11 cellular contexts compared by ENCODE assay signal in the genomic region with DNA sequence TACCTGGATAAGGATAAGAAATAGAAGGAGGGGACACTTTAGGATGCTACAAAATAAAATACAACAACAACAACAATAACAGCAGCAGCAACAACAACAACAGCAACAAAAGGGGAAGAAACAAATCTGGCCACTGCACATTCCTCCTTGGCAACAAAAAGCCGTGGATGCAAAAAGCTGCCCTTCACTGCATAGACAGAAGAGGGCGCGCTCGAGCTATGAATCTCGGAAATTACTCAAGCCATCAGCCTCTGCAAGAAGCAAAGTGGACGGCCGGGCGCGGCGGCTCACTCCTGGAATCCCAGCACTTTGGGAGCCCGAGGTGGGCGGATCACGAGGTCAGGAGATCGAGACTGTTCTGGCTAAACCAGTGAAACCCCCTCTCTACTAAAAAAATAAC. TPM values are rescaled to one million over a fixed set of nuclear protein-coding genes. Genes with fewer than 3 reads are reported as not detected.
DNase-seq lines count a peak whose midpoint lies in the region; ATAC-seq, FAIRE-seq and TF ChIP-seq lines count a peak whose summit lies in the region.
"Not testable (repeated sequence)": the region's sequence is repeated elsewhere in the genome, so short reads cannot be mapped to it uniquely, and the experiment has no call there.
"Had no signal": no experiment of that assay in that cellular context is flagged by ENCODE, and none has a peak within 500 bp of the region (broad histone marks: within the 10 kb centered on the region; RNA-seq: fewer than 3 reads in every experiment).

No MANE protein-coding gene starts in this region.

- H3K27me3 Mint-ChIP-seq in GM23338 (ENCODE audit: insufficient read depth, low read depth, poor library complexity); activated T-cell treated with anti-CD3 and anti-CD28 coated beads, Interleukin-2, amount 50 U/mL, for 24 hours; progenitor cell of endocrine pancreas; type B pancreatic cell: not testable (repeated sequence)

- under 1% methylated on average over 5 of the region's 14 CpGs for WGBS in HepG2 (ENCODE audit: low lambda C conversion rate)

- H3K27ac ChIP-seq in GM23338 (ENCODE audit: low read depth); HepG2 (ENCODE audit: extremely low read length, insufficient read depth, low read length): not testable (repeated sequence)

- not testable (repeated sequence) for H3K9me2 ChIP-seq in GM23338 (ENCODE audit: insufficient read depth)

- H3K9me3 Mint-ChIP-seq in GM23338; activated T-cell treated with anti-CD3 and anti-CD28 coated beads, Interleukin-2, amount 50 U/mL, for 24 hours; progenitor cell of endocrine pancreas (ENCODE audit: low read depth); type B pancreatic cell: not testable (repeated sequence)

- H3K9me3 ChIP-seq in HepG2 (ENCODE audit: low read length): not testable (repeated sequence)

- TF ChIP-seq RAD21 in HepG2 (CRISPR knock-in tag; IDR thresholded peaks at IDR 0.05): not testable (repeated sequence)

- not testable (repeated sequence) for H3K4me1 ChIP-seq in GM23338 (ENCODE audit: insufficient read depth); HepG2 (ENCODE audit: insufficient read depth, low read length)

- H3K36me3 ChIP-seq in GM23338 (ENCODE audit: insufficient read depth); HepG2 (replicated peaks in 1 of 2; ENCODE audit: control insufficient read depth in 1 of 2, insufficient read depth in 2 of 2, low read length in 2 of 2): not testable (repeated sequence)

- H4K20me1 ChIP-seq in GM23338 (replicated peaks; ENCODE audit: insufficient read depth); HepG2 (ENCODE audit: insufficient read depth, low read length): not testable (repeated sequence)

- H2AFZ ChIP-seq in GM23338; HepG2 (ENCODE audit: low read length): not testable (repeated sequence)

- H3K27ac Mint-ChIP-seq in GM23338; activated T-cell treated with anti-CD3 and anti-CD28 coated beads, Interleukin-2, amount 50 U/mL, for 24 hours; progenitor cell of endocrine pancreas; type B pancreatic cell: not testable (repeated sequence)

- H3K36me3 Mint-ChIP-seq in GM23338 (ENCODE audit: low read depth); activated T-cell treated with anti-CD3 and anti-CD28 coated beads, Interleukin-2, amount 50 U/mL, for 24 hours (ENCODE audit: low read depth); progenitor cell of endocrine pancreas (ENCODE audit: insufficient read depth); type B pancreatic cell: not testable (repeated sequence)

- not testable (repeated sequence) for H3K4me3 ChIP-seq in GM23338; HepG2 (replicated peaks in 1 of 3; ENCODE audit: insufficient read depth in 1 of 3, low read depth in 2 of 3, low read length in 3 of 3)

- H3K4me2 ChIP-seq in GM23338; HepG2 (ENCODE audit: low read depth, low read length): not testable (repeated sequence)

- H3K79me2 ChIP-seq in GM23338 (replicated peaks; ENCODE audit: insufficient read depth); HepG2 (ENCODE audit: insufficient read depth, low read length): not testable (repeated sequence)

- not testable (repeated sequence) for H3K9ac ChIP-seq in HepG2 (ENCODE audit: insufficient read depth, low read depth, low read length)

- intact Hi-C loops in HepG2 (cut with micrococcal nuclease; ENCODE audit: unreplicated experiment): not testable (repeated sequence)

- not testable (repeated sequence) for TF ChIP-seq POLR2A in HepG2 (IDR thresholded peaks at IDR 0.05; ENCODE audit: insufficient read depth in 1 of 2, low read depth in 2 of 2, low read length in 2 of 2)

- H3K4me3 Mint-ChIP-seq in GM23338; activated T-cell treated with anti-CD3 and anti-CD28 coated beads, Interleukin-2, amount 50 U/mL, for 24 hours; progenitor cell of endocrine pancreas (ENCODE audit: low read depth); type B pancreatic cell: not testable (repeated sequence)

- not testable (repeated sequence) for FAIRE-seq in HepG2 (lab: Jason Lieb, UNC)

- not testable (repeated sequence) for H3K4me1 Mint-ChIP-seq in GM23338; activated T-cell treated with anti-CD3 and anti-CD28 coated beads, Interleukin-2, amount 50 U/mL, for 24 hours (ENCODE audit: low read depth); progenitor cell of endocrine pancreas (ENCODE audit: low read depth); type B pancreatic cell (ENCODE audit: unreplicated experiment)

- not testable (repeated sequence) for H3K27me3 ChIP-seq in GM23338 (ENCODE audit: insufficient read depth); HepG2 (ENCODE audit: control insufficient read depth in 1 of 2, insufficient read depth in 2 of 2, low read length in 2 of 2)

- TF ChIP-seq CTCF in GM23338 (conservative IDR thresholded peaks at IDR 0.05; ENCODE audit: low read depth in 2 of 2) (peak; percentile 38 to 46), progenitor cell of endocrine pancreas (IDR thresholded peaks at IDR 0.05; ENCODE audit: unreplicated experiment) (peak; percentile 55), type B pancreatic cell (conservative IDR thresholded peaks at IDR 0.05) (peak; percentile 68)
- TF ChIP-seq CTCF in HepG2 (CRISPR knock-in tag; IDR thresholded peaks at IDR 0.05): not testable (repeated sequence)

- BruUV-seq in HepG2 (replicated peaks; lab: Mats Ljungman, UMichigan): not testable (repeated sequence)

- POLR2A ChIA-PET in HepG2 (lab: Yijun Ruan, JAX): not testable (repeated sequence)

- CTCF ChIA-PET in HepG2 (lab: Yijun Ruan, JAX; ENCODE audit: low intra/inter-chr PET ratio, low total read pairs): not testable (repeated sequence)

- not testable (repeated sequence) for ATAC-seq in GM23338, HepG2

- H3F3A ChIP-seq in GM23338 (replicated peaks; ENCODE audit: low read depth): not testable (repeated sequence)

- not testable (repeated sequence) for TF ChIP-seq EP300 in HepG2 (IDR thresholded peaks at IDR 0.05; ENCODE audit: low read depth in 2 of 2, low read length in 2 of 2); HepG2 (CRISPR knock-in tag; IDR thresholded peaks at IDR 0.05; ENCODE audit: borderline replicate concordance)

- DNase-seq in GM23338 (ENCODE audit: low spot score); HepG2 (ENCODE audit: low spot score): not testable (repeated sequence)
- peak; percentile 68 for DNase-seq in activated CD4-positive, CD25-positive, alpha-beta regulatory T cell treated with anti-CD3 and anti-CD28 coated beads, Interleukin-2, amount 50 U/mL, for 72 hours
- peak; percentile 75 for DNase-seq in activated T-cell treated with anti-CD3 and anti-CD28 coated beads, Interleukin-2, amount 50 U/mL, for 24 hours
- DNase-seq in central memory CD4-positive, alpha-beta T cell: peak; percentile 58
- peak; percentile 92 for DNase-seq in progenitor cell of endocrine pancreas (ENCODE audit: low spot score, unreplicated experiment)
- DNase-seq in stimulated activated CD8-positive, alpha-beta memory T cell treated with anti-CD3 and anti-CD28 coated beads, Interleukin-12 subunit alpha, Interleukin-12 subunit beta, amount 100 ng/mL, for 1 hour (ENCODE audit: low read depth): peak; percentile 50
- peak; percentile 91 for DNase-seq in type B pancreatic cell (ENCODE audit: extremely low spot score, unreplicated experiment)

- in situ Hi-C loops in HepG2 (cut with HindIII; ENCODE audit: extremely low pct_ligation_motif_present, low pct_unique_long_range_greater_than_20kb): not testable (repeated sequence)

RNA-seq across cellular contexts. Expression of a gene that starts 23.2 kb away (rescaled TPM):
- total RNA-seq in GM23338 (2014; rRNA removed; shearing (Covaris generic)): not detected in 2 replicates
- polyA plus RNA-seq in GM23338 (2016; fragmentation: Nextera tagmentation; extraction: Ambion mirVana) (not detected in 2 replicates), HepG2 (2011; rRNA removed) (137 TPM in 2 replicates)
- total RNA-seq in HepG2 (2016; rRNA removed; fragmentation: Illumina TruSeq; extraction: Trizol) (193 and 253 TPM in 2 replicates), progenitor cell of endocrine pancreas (not detected in 2 replicates), type B pancreatic cell (ENCODE audit: low replicate concordance) (4.4 and 9.8 TPM in 2 replicates)
- 21.6 and 21.7 TPM in 2 replicates for total RNA-seq in HepG2 (2016; cell fraction: cytosol; rRNA removed; fragmentation: Illumina TruSeq; extraction: Trizol; ENCODE audit: low read depth)
- total RNA-seq in HepG2 (2016; cell fraction: insoluble cytoplasmic fraction; rRNA removed; fragmentation: Illumina TruSeq; extraction: Trizol): 195 and 269 TPM in 2 replicates
- 48.2 and 49.6 TPM in 2 replicates for total RNA-seq in HepG2 (2016; cell fraction: membrane; rRNA removed; fragmentation: Illumina TruSeq; extraction: Trizol)
- total RNA-seq in HepG2 (2016; cell fraction: nucleus; rRNA removed; fragmentation: Illumina TruSeq; extraction: Trizol): 55.5 and 64.8 TPM in 2 replicates
- polyA plus RNA-seq in HepG2 (2011; cell fraction: cytosol; rRNA removed): 83.4 and 154 TPM in 2 replicates
- 9.5 and 20.0 TPM in 2 replicates for polyA plus RNA-seq in HepG2 (2011; cell fraction: nucleus; rRNA removed)
- 181 and 272 TPM in 2 replicates for polyA plus RNA-seq in HepG2 (2012)
- polyA plus RNA-seq in HepG2 (2016; cell fraction: cytosol; fragmentation: Illumina TruSeq; extraction: Trizol; ENCODE audit: low read depth): 18.6 and 19.7 TPM in 2 replicates
- polyA plus RNA-seq in HepG2 (2016; cell fraction: insoluble cytoplasmic fraction; fragmentation: Illumina TruSeq; extraction: Trizol; ENCODE audit: low read depth): 251 and 282 TPM in 2 replicates
- polyA plus RNA-seq in HepG2 (2016; cell fraction: membrane; fragmentation: Illumina TruSeq; extraction: Trizol; ENCODE audit: low read depth): 36.2 and 37.2 TPM in 2 replicates
- 76.3 and 82.2 TPM in 2 replicates for polyA plus RNA-seq in HepG2 (2016; cell fraction: nucleus; fragmentation: Illumina TruSeq; extraction: Trizol; ENCODE audit: insufficient read depth, low read depth)
- 41.9 TPM in 1 of 2 replicates, not detected in the other for polyA minus RNA-seq in HepG2 (2011; rRNA and poly(A)+ RNA removed; ENCODE audit: low replicate concordance)
- polyA minus RNA-seq in HepG2 (2011; cell fraction: cytosol; rRNA and poly(A)+ RNA removed): 45.3 and 61.8 TPM in 2 replicates
- 34.4 and 58.8 TPM in 2 replicates for polyA minus RNA-seq in HepG2 (2011; cell fraction: nucleus; rRNA and poly(A)+ RNA removed)
- total RNA-seq: glomerular endothelial cell, HT1080, lung microvascular endothelial cell had no signal

RNA-seq across cellular contexts. Expression of a gene that starts 50.3 kb away (rescaled TPM):
- total RNA-seq in GM23338 (2014; rRNA removed; shearing (Covaris generic)): not detected in 2 replicates
- polyA plus RNA-seq in GM23338 (2016; fragmentation: Nextera tagmentation; extraction: Ambion mirVana) (not detected in 2 replicates), HepG2 (2011; rRNA removed) (not detected in 2 replicates)
- total RNA-seq in HepG2 (2016; rRNA removed; fragmentation: Illumina TruSeq; extraction: Trizol) (not detected in 2 replicates), progenitor cell of endocrine pancreas (not detected in 2 replicates), type B pancreatic cell (ENCODE audit: low replicate concordance) (not detected in 2 replicates)
- not detected in 2 replicates for total RNA-seq in HepG2 (2016; cell fraction: cytosol; rRNA removed; fragmentation: Illumina TruSeq; extraction: Trizol; ENCODE audit: low read depth)
- total RNA-seq in HepG2 (2016; cell fraction: insoluble cytoplasmic fraction; rRNA removed; fragmentation: Illumina TruSeq; extraction: Trizol): not detected in 2 replicates
- total RNA-seq in HepG2 (2016; cell fraction: membrane; rRNA removed; fragmentation: Illumina TruSeq; extraction: Trizol): not detected in 2 replicates
- total RNA-seq in HepG2 (2016; cell fraction: nucleus; rRNA removed; fragmentation: Illumina TruSeq; extraction: Trizol): not detected in 2 replicates
- not detected in 2 replicates for polyA plus RNA-seq in HepG2 (2011; cell fraction: cytosol; rRNA removed)
- polyA plus RNA-seq in HepG2 (2011; cell fraction: nucleus; rRNA removed): not detected in 2 replicates
- not detected in 2 replicates for polyA plus RNA-seq in HepG2 (2012)
- not detected in 2 replicates for polyA plus RNA-seq in HepG2 (2016; cell fraction: cytosol; fragmentation: Illumina TruSeq; extraction: Trizol; ENCODE audit: low read depth)
- not detected in 2 replicates for polyA plus RNA-seq in HepG2 (2016; cell fraction: insoluble cytoplasmic fraction; fragmentation: Illumina TruSeq; extraction: Trizol; ENCODE audit: low read depth)
- polyA plus RNA-seq in HepG2 (2016; cell fraction: membrane; fragmentation: Illumina TruSeq; extraction: Trizol; ENCODE audit: low read depth): not detected in 2 replicates
- polyA plus RNA-seq in HepG2 (2016; cell fraction: nucleus; fragmentation: Illumina TruSeq; extraction: Trizol; ENCODE audit: insufficient read depth, low read depth): not detected in 2 replicates
- polyA minus RNA-seq in HepG2 (2011; rRNA and poly(A)+ RNA removed; ENCODE audit: low replicate concordance): not detected in 2 replicates
- not detected in 2 replicates for polyA minus RNA-seq in HepG2 (2011; cell fraction: cytosol; rRNA and poly(A)+ RNA removed)
- not detected in 2 replicates for polyA minus RNA-seq in HepG2 (2011; cell fraction: nucleus; rRNA and poly(A)+ RNA removed)
- total RNA-seq: glomerular endothelial cell, HT1080, lung microvascular endothelial cell had no signal
